Comparison of ENCODE assay signal across 15 cellular contexts in genomic region chr12:92278378-92278828, GRCh38.
DNase-seq lines count a peak whose midpoint lies in the region; ATAC-seq and TF ChIP-seq lines count a peak whose summit lies in the region.
"Had no signal": no experiment of that assay in that cellular context is flagged by ENCODE, and none has a peak within 500 bp of the region (broad histone marks: within the 10 kb centered on the region; RNA-seq: fewer than 3 reads in every experiment).

No MANE protein-coding gene starts in this region.

- H3K27ac ChIP-seq in psoas muscle, result peak overlapping the region; percentile 36

- intact Hi-C loops in Right ventricle myocardium inferior (cut with DNase I), result no loop called here
- intact Hi-C loops in cardiac septum (cut with DNase I), result no loop called here
- intact Hi-C loops in psoas muscle (cut with DNase I), result no loop called here

- ATAC-seq in Right ventricle myocardium inferior (peak; percentile 93), psoas muscle (peak in 2 of 4 donors; percentile 33 to 46), HG03159 (IDR thresholded peaks at IDR 0.05; ENCODE audit: unreplicated experiment) (no peak)

- H3K4me1 Mint-ChIP-seq in immature natural killer cell, result no peaks in the 10 kb centered on the region
- H3K4me1 Mint-ChIP-seq: endodermal cell had no signal

- no peaks in the 10 kb centered on the region for H3K9me3 ChIP-seq in psoas muscle

- H3K4me3 Mint-ChIP-seq in immature natural killer cell, result no peak overlapping the region
- H3K4me3 Mint-ChIP-seq: endodermal cell had no signal

- DNase-seq in Right ventricle myocardium inferior (ENCODE audit: missing footprints), result no peak
- no peak for DNase-seq in cardiac septum (ENCODE audit: low spot score)
- DNase-seq in fibroblast of pulmonary artery (ENCODE audit: low read depth), result peak; percentile 16
- DNase-seq in psoas muscle, result no peak
- DNase-seq in CD1c-positive myeloid dendritic cell (ENCODE audit: extremely low spot score), result no peak
- DNase-seq in immature natural killer cell, result no peak
- no peak for DNase-seq in NCI-H82 (lab: John Stamatoyannopoulos, UW)
- DNase-seq: activated CD4-positive, alpha-beta T cell treated with anti-CD3 and anti-CD28 coated beads, Interleukin-2, amount 50 U/mL, for 4 hours; activated gamma-delta T cell; DMS153; endodermal cell; GOT3; SHP77 treated with DMSO at 0.1 percent for 48 hours; stimulated activated CD4-positive, alpha-beta T cell treated with anti-CD3 and anti-CD28 coated beads, Interleukin-4, amount 100 ng/mL, for 24 hours had no signal

- 19 to 57% (median 26%) methylated on average over 2 of the region's 2 CpGs for WGBS in psoas muscle, 3 donors

- H3K36me3 Mint-ChIP-seq in immature natural killer cell, result peaks cover 0 to 3% (median 0%) of the 10 kb centered on the region in 3 donors

- no peaks in the 10 kb centered on the region for H3K36me3 ChIP-seq in psoas muscle (ENCODE audit: insufficient read depth in 1 of 2, low read depth in 1 of 2)

- H3K4me3 ChIP-seq in fibroblast of pulmonary artery (replicated peaks; ENCODE audit: low read depth, low read length) (no peak overlapping the region), psoas muscle (no peak overlapping the region)

- H3K4me1 ChIP-seq in psoas muscle, result no peaks in the 10 kb centered on the region

- H3K9me3 Mint-ChIP-seq in immature natural killer cell, result no peaks in the 10 kb centered on the region
- H3K9me3 Mint-ChIP-seq: endodermal cell had no signal

- peaks cover 0 to 2% (median 2%) of the 10 kb centered on the region in 3 donors for H3K27me3 Mint-ChIP-seq in immature natural killer cell (ENCODE audit: low read depth in 3 of 3)

- TF ChIP-seq CTCF in fibroblast of pulmonary artery (IDR thresholded peaks at IDR 0.05; ENCODE audit: low read length, missing control alignments) (no peak), psoas muscle (IDR thresholded peaks at IDR 0.05) (no peak)

- no peaks in the 10 kb centered on the region for H3K27me3 ChIP-seq in psoas muscle (ENCODE audit: insufficient read depth in 3 of 3, low read length in 2 of 3)

- no peak overlapping the region for H3K27ac Mint-ChIP-seq in immature natural killer cell
- H3K27ac Mint-ChIP-seq: endodermal cell had no signal
